In the genomic region with DNA sequence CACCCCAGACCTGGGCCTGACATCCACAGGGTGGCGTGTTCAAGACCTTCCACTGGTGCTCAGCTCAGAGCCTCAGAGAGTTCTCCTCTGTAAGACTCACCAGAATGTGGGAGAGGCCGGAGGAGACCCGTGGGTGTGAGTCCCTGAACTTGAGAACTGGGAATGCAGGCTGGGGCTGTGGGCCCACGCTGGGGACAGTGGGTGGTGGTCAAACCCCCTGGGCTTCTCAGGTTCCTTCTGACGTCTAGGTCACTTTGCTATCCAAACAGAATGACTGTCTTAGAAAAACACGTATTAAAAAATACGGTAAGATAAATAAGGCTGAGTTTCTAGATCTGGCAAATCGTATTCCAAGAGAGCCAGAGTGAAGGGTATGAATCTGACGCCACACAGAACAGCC, we compare ENCODE assay signal across 23 cellular contexts. TPM values are rescaled to one million over a fixed set of nuclear protein-coding genes. Genes with fewer than 3 reads are reported as not detected.
DNase-seq lines count a peak whose midpoint lies in the region; ATAC-seq and TF ChIP-seq lines count a peak whose summit lies in the region.
"Had no signal": no experiment of that assay in that cellular context is flagged by ENCODE, and none has a peak within 500 bp of the region (broad histone marks: within the 10 kb centered on the region; RNA-seq: fewer than 3 reads in every experiment).

No MANE protein-coding gene starts in this region.

- no peak for TF ChIP-seq CTCF in brain microvascular endothelial cell (IDR thresholded peaks at IDR 0.05; ENCODE audit: low read depth, low read length, missing control alignments)
- no peak for TF ChIP-seq CTCF in mesothelial cell of epicardium (IDR thresholded peaks at IDR 0.05; ENCODE audit: unreplicated experiment)
- no peak for TF ChIP-seq CTCF in gastrocnemius medialis (IDR thresholded peaks at IDR 0.05 in 4 of 5, conservative IDR thresholded peaks at IDR 0.05 in 1 of 5)
- no peak for TF ChIP-seq CTCF in glutamatergic neuron (IDR thresholded peaks at IDR 0.05; ENCODE audit: partially characterized antibody, unreplicated experiment)
- no peak for TF ChIP-seq CTCF in lower leg skin (IDR thresholded peaks at IDR 0.05)

- H3K36me3 ChIP-seq in brain microvascular endothelial cell (replicated peaks) (no peaks in the 10 kb centered on the region), gastrocnemius medialis (no peaks in the 10 kb centered on the region)

- no peaks in the 10 kb centered on the region for H3K27me3 Mint-ChIP-seq in mesothelial cell of epicardium (ENCODE audit: low read depth)
- no peaks in the 10 kb centered on the region for H3K27me3 Mint-ChIP-seq in glutamatergic neuron (ENCODE audit: unreplicated experiment)

- H3K9me3 ChIP-seq in gastrocnemius medialis = no peaks in the 10 kb centered on the region

- no peaks in the 10 kb centered on the region for H3K27me3 ChIP-seq in brain microvascular endothelial cell (replicated peaks)
- no peaks in the 10 kb centered on the region for H3K27me3 ChIP-seq in gastrocnemius medialis

- peaks cover 13% of the 10 kb centered on the region for H3K4me1 Mint-ChIP-seq in mesothelial cell of epicardium
- no peaks in the 10 kb centered on the region for H3K4me1 Mint-ChIP-seq in glutamatergic neuron (ENCODE audit: low read depth, unreplicated experiment)
- H3K4me1 Mint-ChIP-seq: CD8-positive, alpha-beta memory T cell had no signal

- in situ Hi-C loops in brain microvascular endothelial cell (cut with HindIII; ENCODE audit: low pct_ligation_motif_present, low sequenced_read_pairs) (no loop called here), gastrocnemius medialis (cut with MboI; ENCODE audit: low sequenced_read_pairs in 4 of 4) (loop anchor here in 1 of 4 donors (10.0 kb wide), 1 partner anchor 49 kb away; no protein-coding TSS in a partner anchor)

- no peak for ATAC-seq in gastrocnemius medialis
- ATAC-seq: HCT116 had no signal

- DNase-seq in Daoy (ENCODE audit: low read depth) (peak; percentile 60), brain microvascular endothelial cell (peak; percentile 80), mesothelial cell of epicardium (ENCODE audit: low spot score in 2 of 2, unreplicated experiment in 2 of 2) (no peak), gastrocnemius medialis (no peak), glutamatergic neuron (no peak), DMS114 treated with DMSO at 0.1 percent for 48 hours (lab: John Stamatoyannopoulos, UW; ENCODE audit: unreplicated experiment) (no peak), lower leg skin (ENCODE audit: low spot score in 2 of 2) (no peak), A172 (ENCODE audit: low spot score) (no peak)
- DNase-seq: 8988T; AML-193; Calu3; CD8-positive, alpha-beta memory T cell; GDM1; NCI-H187; NCI-H446; NCI-H526; SIG-M5 had no signal

- H3K36me3 Mint-ChIP-seq in mesothelial cell of epicardium (no peaks in the 10 kb centered on the region), glutamatergic neuron (ENCODE audit: unreplicated experiment) (no peaks in the 10 kb centered on the region)
- H3K36me3 Mint-ChIP-seq: CD8-positive, alpha-beta memory T cell had no signal

- H3K4me3 Mint-ChIP-seq in mesothelial cell of epicardium (no peak overlapping the region), glutamatergic neuron (ENCODE audit: unreplicated experiment) (no peak overlapping the region)
- H3K4me3 Mint-ChIP-seq: CD8-positive, alpha-beta memory T cell had no signal

- H3K27ac ChIP-seq in brain microvascular endothelial cell (peak overlapping the region; percentile 24), gastrocnemius medialis (peak overlapping the region in 3 of 4 donors; percentile 25 to 84 (median 29))
- H3K27ac ChIP-seq: C4-2B, KMS-11 had no signal

- H3K27ac Mint-ChIP-seq in mesothelial cell of epicardium = peak overlapping the region; percentile 67
- H3K27ac Mint-ChIP-seq in glutamatergic neuron (ENCODE audit: unreplicated experiment) = no peak overlapping the region

- intact Hi-C loops in gastrocnemius medialis (cut with DNase I; ENCODE audit: low total_unique reads) (no loop called here), lower leg skin (cut with DNase I; ENCODE audit: low total_unique reads) (no loop called here)

- peaks cover 10 to 13% of the 10 kb centered on the region in 2 donors for H3K4me1 ChIP-seq in gastrocnemius medialis

- WGBS in lower leg skin, 2 donors = 73 to 79% methylated on average over 9 of the region's 9 CpGs

- H3K4me3 ChIP-seq in brain microvascular endothelial cell (ENCODE audit: low read depth, low read length) (no peak overlapping the region), gastrocnemius medialis (no peak overlapping the region), lower leg skin (ENCODE audit: low read depth, poor library complexity, severe bottlenecking) (no peak overlapping the region)

- H3K9me3 Mint-ChIP-seq in mesothelial cell of epicardium = no peaks in the 10 kb centered on the region
- peaks cover 3% of the 10 kb centered on the region for H3K9me3 Mint-ChIP-seq in glutamatergic neuron (ENCODE audit: unreplicated experiment)
- H3K9me3 Mint-ChIP-seq: CD8-positive, alpha-beta memory T cell had no signal

- no peak for TF ChIP-seq POLR2A in gastrocnemius medialis (IDR thresholded peaks at IDR 0.05)
- no peak for TF ChIP-seq POLR2A in lower leg skin (IDR thresholded peaks at IDR 0.05)

RNA-seq across cellular contexts. Expression of a gene that starts 9.6 kb away (rescaled TPM):
- total RNA-seq in Daoy (2014; rRNA removed; shearing (Covaris generic)) = 0.12 TPM in 1 of 2 replicates, not detected in the other
- total RNA-seq in mesothelial cell of epicardium (not detected in 3 replicates), gastrocnemius medialis (not detected), glutamatergic neuron (ENCODE audit: unreplicated experiment) (not detected), lower leg skin (not detected)
- total RNA-seq in A172 (2014; rRNA removed; shearing (Covaris generic)) = not detected in 2 replicates
- total RNA-seq: Calu3; CD8-positive, alpha-beta memory T cell; H1; M059J; OCI-LY7 had no signal

RNA-seq across cellular contexts. Expression of a gene that starts 18.1 kb away (rescaled TPM):
- 4,733 and 5,328 TPM in 2 replicates for total RNA-seq in Daoy (2014; rRNA removed; shearing (Covaris generic))
- total RNA-seq in mesothelial cell of epicardium = 1,103 to 1,148 TPM (median 1,111 TPM) in 3 replicates
- total RNA-seq in gastrocnemius medialis = 1,000 to 10,000 TPM; 2,099 to 2,608 (median 2,478) TPM
- 559 TPM for total RNA-seq in glutamatergic neuron (ENCODE audit: unreplicated experiment)
- total RNA-seq in lower leg skin = 1,000 to 10,000 TPM; 2,721 to 5,210 (median 3,159) TPM
- total RNA-seq in A172 (2014; rRNA removed; shearing (Covaris generic)) = 2,941 and 5,977 TPM in 2 replicates

RNA-seq across cellular contexts. Expression of a gene that starts 18.3 kb away (rescaled TPM):
- 52.8 and 81.8 TPM in 2 replicates for total RNA-seq in Daoy (2014; rRNA removed; shearing (Covaris generic))
- total RNA-seq in mesothelial cell of epicardium (26.1 to 28.5 TPM (median 28.0 TPM) in 3 replicates), gastrocnemius medialis (10 to 100 TPM; 28.9 to 47.1 (median 29.2) TPM), glutamatergic neuron (ENCODE audit: unreplicated experiment) (25.2 TPM), lower leg skin (10 to 100 TPM; 34.8 to 45.5 (median 42.3) TPM)
- total RNA-seq in A172 (2014; rRNA removed; shearing (Covaris generic)) = 61.5 and 62.1 TPM in 2 replicates

Comparison
In these comparisons a context has a peak if more than half of its experiments do, and no peak if none do; other contexts are left out.
1. DNase-seq: peak in Daoy (single experiment) and brain microvascular endothelial cell (single experiment); none in mesothelial cell of epicardium (0 of 2), gastrocnemius medialis (0 of 2), glutamatergic neuron (single experiment), DMS114 treated with DMSO at 0.1 percent for 48 hours (single experiment), lower leg skin (0 of 2) and A172 (single experiment).